In the genomic region with DNA sequence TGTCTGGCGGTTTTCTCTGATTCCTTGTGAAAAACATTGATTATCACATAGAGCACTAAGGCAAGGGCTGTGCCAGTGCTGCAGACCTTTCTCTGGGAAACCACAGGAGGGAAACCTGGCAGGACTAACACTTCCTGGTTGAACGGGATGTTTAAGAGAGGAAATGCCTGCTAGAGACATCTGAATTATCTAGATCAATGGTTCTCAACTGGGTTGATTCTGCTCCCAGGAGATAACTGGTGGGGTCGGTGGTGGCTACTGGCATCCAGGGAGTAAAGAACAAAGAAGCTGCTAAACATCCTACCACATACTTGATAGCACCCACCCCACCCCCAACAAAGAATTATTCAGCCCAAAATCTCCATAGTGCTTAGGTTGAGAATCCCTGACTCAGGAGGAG, we compare ENCODE assay signal across 28 cellular contexts.
"Had no signal": no experiment of that assay in that cellular context is flagged by ENCODE, and none has a peak within 500 bp of the region (broad histone marks: within the 10 kb centered on the region; RNA-seq: fewer than 3 reads in every experiment).

No MANE protein-coding gene starts in this region.

- H3K36me3 Mint-ChIP-seq: neural progenitor cell had no signal

- H3K27me3 ChIP-seq: neural progenitor cell, right atrium auricular region, thyroid gland, vagina had no signal

- H3K9me3 ChIP-seq: gastroesophageal sphincter, heart left ventricle, prostate gland, right atrium auricular region, stomach, thyroid gland, vagina had no signal

- ATAC-seq: esophagus mucosa; gastroesophageal sphincter; heart left ventricle; left lobe of liver; naive thymus-derived CD4-positive, alpha-beta T cell; sciatic nerve had no signal

- H3K4me3 ChIP-seq: dorsolateral prefrontal cortex, gastroesophageal sphincter, heart left ventricle, hepatocyte, neural progenitor cell, prostate gland, right atrium auricular region, smooth muscle cell, stomach, thyroid gland, vagina had no signal

- H3K79me2 ChIP-seq: hepatocyte had no signal

- H3K4me2 ChIP-seq: hepatocyte, neural progenitor cell, smooth muscle cell had no signal

- H3K4me1 Mint-ChIP-seq: nephron had no signal

- H3K4me1 ChIP-seq: gastroesophageal sphincter, heart left ventricle, prostate gland, right atrium auricular region, vagina had no signal

- H3K27ac Mint-ChIP-seq: naive thymus-derived CD4-positive, alpha-beta T cell; nephron; neural progenitor cell had no signal

- H2AFZ ChIP-seq: hepatocyte, neural progenitor cell had no signal

- H3K9ac ChIP-seq: neural progenitor cell had no signal

- H3K4me3 Mint-ChIP-seq: naive thymus-derived CD4-positive, alpha-beta T cell; nephron; neural progenitor cell had no signal

- H3K36me3 ChIP-seq: gastroesophageal sphincter, heart left ventricle, neural progenitor cell, prostate gland, right atrium auricular region, stomach, thyroid gland, vagina had no signal

- H3K27ac ChIP-seq: dorsolateral prefrontal cortex, epithelial cell of prostate, gastroesophageal sphincter, heart left ventricle, hepatocyte, neural progenitor cell, prostate gland, right atrium auricular region, stomach, thyroid gland, vagina had no signal

- DNase-seq: dorsolateral prefrontal cortex; effector CD4-positive, alpha-beta T cell; foreskin fibroblast; heart left ventricle; kidney; mesenchymal stem cell; midbrain; naive thymus-derived CD4-positive, alpha-beta T cell; stimulated activated CD4-positive, alpha-beta T cell treated with anti-CD3 and anti-CD28 coated beads, Interleukin-12 subunit alpha, Interleukin-12 subunit beta, amount 100 ng/mL, for 4 hours; stimulated activated CD4-positive, alpha-beta T cell treated with anti-CD3 and anti-CD28 coated beads, Interleukin-1b, Interleukin-23, amount 100 ng/mL, for 48 hours; stimulated activated CD4-positive, alpha-beta T cell treated with anti-CD3 and anti-CD28 coated beads, Interleukin-4, amount 100 ng/mL, for 1 hour; stimulated activated CD8-positive, alpha-beta memory T cell treated with anti-CD3 and anti-CD28 coated beads, Interleukin-4, amount 100 ng/mL, for 48 hours; stimulated activated naive CD4-positive, alpha-beta T cell treated with Interleukin-2 at 50 U/mL for 16 hours; stomach; thyroid gland; trophoblast cell had no signal
